ENCODE assay signal across 20 cellular contexts in the genomic region with DNA sequence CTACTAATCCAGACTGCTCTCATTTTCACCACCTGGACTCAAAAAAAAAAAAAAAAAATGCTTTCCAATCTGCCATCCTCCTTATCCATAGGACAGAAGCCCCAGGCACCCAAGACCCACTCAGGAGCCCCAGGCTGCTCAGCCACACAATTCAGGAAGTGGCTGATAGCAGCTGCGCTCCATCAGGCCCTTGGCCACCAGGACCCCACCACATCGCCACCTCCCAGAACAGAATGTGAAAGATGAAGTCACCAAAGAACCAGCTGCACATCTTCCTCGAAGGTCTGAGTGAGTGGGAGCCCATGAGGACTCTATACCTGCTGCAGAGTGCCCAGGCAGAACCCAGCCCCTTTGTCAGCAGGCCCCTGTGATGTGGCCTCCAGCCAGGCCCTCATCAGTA.
"Had no signal": no experiment of that assay in that cellular context is flagged by ENCODE, and none has a peak within 500 bp of the region (broad histone marks: within the 10 kb centered on the region; RNA-seq: fewer than 3 reads in every experiment).

No MANE protein-coding gene starts in this region.

- H3K36me3 Mint-ChIP-seq: naive B cell had no signal

- ATAC-seq: activated CD4-positive, CD25-positive, alpha-beta regulatory T cell treated with anti-CD3 and anti-CD28 coated beads, Interleukin-2, amount 50 U/mL, for 24 hours; gastrocnemius medialis; heart right ventricle; left colon; lower lobe of right lung; right cardiac atrium; upper lobe of right lung had no signal

- H3K9me3 Mint-ChIP-seq: activated naive CD4-positive, alpha-beta T cell treated with anti-CD3 and anti-CD28 coated beads, Interleukin-2, amount 10 ng/mL, durations not matched to agents 7 days and 5 days; activated T-helper 2 cell treated with anti-CD3 and anti-CD28 coated beads, Interferon-gamma antibody, Interleukin-2, Interleukin-4, amounts not matched to agents 10 μg/mL and 5 μg/mL and 100 μg/mL, durations not matched to agents 14 hours and 24 hours and 36 hours; naive B cell; stimulated activated naive CD8-positive, alpha-beta T cell treated with anti-CD3 and anti-CD28 coated beads, Interleukin-15, Interleukin-2, amounts not matched to agents 100 ng/mL and 50 ng/mL, for 24 hours; T-helper 2 cell treated with Interferon-gamma antibody and Interleukin-4, amounts not matched to agents 5 μg/mL and 100 μg/mL, for 36 hours had no signal

- H3K4me3 ChIP-seq: cardiac muscle cell, dorsolateral prefrontal cortex, gastrocnemius medialis, heart right ventricle, lower lobe of right lung, suprapubic skin, upper lobe of right lung had no signal

- H3K9me3 ChIP-seq: gastrocnemius medialis, heart right ventricle, lower lobe of right lung, suprapubic skin, upper lobe of right lung had no signal

- H3K27ac ChIP-seq: cardiac muscle cell, dorsolateral prefrontal cortex, gastrocnemius medialis, heart right ventricle, suprapubic skin, upper lobe of right lung had no signal

- H3K4me1 Mint-ChIP-seq: activated naive CD4-positive, alpha-beta T cell treated with anti-CD3 and anti-CD28 coated beads, Interleukin-2, amount 10 ng/mL, durations not matched to agents 7 days and 5 days had no signal

- H3K27me3 Mint-ChIP-seq: activated naive CD4-positive, alpha-beta T cell treated with anti-CD3 and anti-CD28 coated beads, Interleukin-2, amount 10 ng/mL, durations not matched to agents 7 days and 5 days; naive B cell; progenitor cell of endocrine pancreas; stimulated activated naive CD8-positive, alpha-beta T cell treated with anti-CD3 and anti-CD28 coated beads, Interleukin-15, Interleukin-2, amounts not matched to agents 100 ng/mL and 50 ng/mL, for 24 hours had no signal

- H3K36me3 ChIP-seq: cardiac muscle cell, gastrocnemius medialis, heart right ventricle, lower lobe of right lung, suprapubic skin, upper lobe of right lung had no signal

- H3K27me3 ChIP-seq: cardiac muscle cell, dorsolateral prefrontal cortex, gastrocnemius medialis, heart right ventricle, suprapubic skin, upper lobe of right lung had no signal

- H3K4me3 Mint-ChIP-seq: activated naive CD4-positive, alpha-beta T cell treated with anti-CD3 and anti-CD28 coated beads, Interleukin-2, amount 10 ng/mL, durations not matched to agents 7 days and 5 days; naive B cell; stimulated activated naive CD8-positive, alpha-beta T cell treated with anti-CD3 and anti-CD28 coated beads, Interleukin-15, Interleukin-2, amounts not matched to agents 100 ng/mL and 50 ng/mL, for 24 hours; T-helper 2 cell treated with Interferon-gamma antibody and Interleukin-4, amounts not matched to agents 5 μg/mL and 100 μg/mL, for 36 hours had no signal

- H3K27ac Mint-ChIP-seq: activated naive CD4-positive, alpha-beta T cell treated with anti-CD3 and anti-CD28 coated beads, Interleukin-2, amount 10 ng/mL, durations not matched to agents 7 days and 5 days; activated T-helper 2 cell treated with anti-CD3 and anti-CD28 coated beads, Interferon-gamma antibody, Interleukin-2, Interleukin-4, amounts not matched to agents 10 μg/mL and 5 μg/mL and 100 μg/mL, durations not matched to agents 14 hours and 24 hours and 36 hours; progenitor cell of endocrine pancreas; stimulated activated naive CD8-positive, alpha-beta T cell treated with anti-CD3 and anti-CD28 coated beads, Interleukin-15, Interleukin-2, amounts not matched to agents 100 ng/mL and 50 ng/mL, for 24 hours; T-helper 2 cell treated with Interferon-gamma antibody and Interleukin-4, amounts not matched to agents 5 μg/mL and 100 μg/mL, for 36 hours had no signal

- DNase-seq: activated naive CD4-positive, alpha-beta T cell treated with anti-CD3 and anti-CD28 coated beads, Interleukin-2, amount 10 ng/mL, durations not matched to agents 7 days and 5 days; dorsolateral prefrontal cortex; erythroblast; gastrocnemius medialis; heart right ventricle; left colon; lower lobe of right lung; naive B cell; small intestine; stimulated activated CD4-positive, alpha-beta T cell treated with anti-CD3 and anti-CD28 coated beads, Interleukin-4, amount 100 ng/mL, for 4 hours; stimulated activated CD8-positive, alpha-beta memory T cell treated with anti-CD3 and anti-CD28 coated beads, Interleukin-4, amount 100 ng/mL, for 48 hours; upper lobe of right lung had no signal
